Comparison of ENCODE assay signal across 21 cellular contexts in the genomic region with DNA sequence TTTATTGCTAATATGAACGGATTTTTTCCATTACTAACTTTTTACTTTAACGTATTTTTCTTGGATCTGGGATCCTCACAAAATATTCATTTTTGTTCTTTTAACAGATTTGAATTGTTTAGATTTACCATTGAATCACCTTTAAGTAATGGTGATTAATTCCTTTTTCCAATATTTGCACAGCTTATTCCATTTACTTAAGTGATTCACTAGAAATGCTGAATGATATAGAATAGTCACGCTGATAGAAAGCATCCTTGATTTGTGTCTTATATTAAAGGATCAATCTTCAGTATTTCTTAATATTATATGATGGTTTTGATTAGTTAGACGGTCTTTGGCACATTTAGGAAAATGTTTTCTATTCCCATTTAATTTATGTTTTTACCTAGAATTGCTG.
"Had no signal": no experiment of that assay in that cellular context is flagged by ENCODE, and none has a peak within 500 bp of the region (broad histone marks: within the 10 kb centered on the region; RNA-seq: fewer than 3 reads in every experiment).

No MANE protein-coding gene starts in this region.

- H3K27me3 ChIP-seq: dorsolateral prefrontal cortex, esophagus muscularis mucosa, foreskin keratinocyte, gastroesophageal sphincter, heart right ventricle, left lung had no signal

- H3K4me1 ChIP-seq: esophagus muscularis mucosa, gastroesophageal sphincter, heart right ventricle, left lung, lower lobe of right lung had no signal

- DNase-seq: dermis blood vessel endothelial cell; dorsolateral prefrontal cortex; effector CD4-positive, alpha-beta T cell; effector memory CD4-positive, alpha-beta T cell; glutamatergic neuron; head of caudate nucleus; heart right ventricle; hippocampal formation; left cardiac atrium; left lung; left ventricle myocardium superior; lower lobe of right lung; mesenchymal stem cell; mucosa of descending colon had no signal

- H3K27ac ChIP-seq: coronary artery, dorsolateral prefrontal cortex, esophagus muscularis mucosa, foreskin keratinocyte, gastroesophageal sphincter, heart right ventricle, left lung, lower lobe of right lung had no signal

- H3K4me3 ChIP-seq: coronary artery, dorsolateral prefrontal cortex, esophagus muscularis mucosa, gastroesophageal sphincter, heart right ventricle, left lung, lower lobe of right lung, mucosa of descending colon had no signal

- H3K9me3 ChIP-seq: esophagus muscularis mucosa, gastroesophageal sphincter, heart right ventricle, left lung, lower lobe of right lung, mucosa of descending colon had no signal

- H3K36me3 ChIP-seq: esophagus muscularis mucosa, gastroesophageal sphincter, heart right ventricle, left lung, lower lobe of right lung had no signal

- FAIRE-seq: colon, endothelial cell of umbilical vein, keratinocyte had no signal
